In the genomic region with DNA sequence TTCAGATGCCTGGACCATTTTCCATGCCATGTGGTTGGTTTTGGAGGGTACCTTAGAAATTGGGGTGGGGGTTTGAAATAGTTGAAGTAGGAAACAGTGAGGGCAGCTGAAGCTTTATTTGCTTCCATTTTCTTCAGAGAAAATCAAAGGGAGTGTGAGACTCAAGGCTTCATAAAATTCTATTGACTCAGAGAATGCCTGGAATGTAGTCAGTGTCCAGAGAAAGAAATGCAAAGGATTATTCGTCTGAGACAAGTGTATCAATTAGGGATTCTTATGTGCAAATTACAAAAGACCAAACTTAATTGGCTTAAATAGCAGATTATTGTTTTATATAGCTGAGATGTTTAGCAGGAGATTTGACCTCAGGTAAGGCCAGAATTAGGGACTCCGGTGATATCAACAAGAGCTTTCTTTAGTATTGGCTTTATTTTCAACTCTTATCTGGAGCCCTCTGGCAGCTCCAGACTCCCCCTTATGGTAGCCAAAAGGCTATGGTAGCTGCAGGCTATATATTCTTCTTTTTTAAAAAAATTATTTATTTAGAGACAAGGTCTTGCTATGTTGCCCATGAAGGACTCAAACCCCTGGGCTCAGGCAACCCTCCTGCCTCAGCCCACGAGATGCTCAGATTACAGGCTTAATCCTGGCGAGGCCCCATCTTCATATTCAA, we compare ENCODE assay signal across 12 cellular contexts. TPM values are rescaled to one million over a fixed set of nuclear protein-coding genes. Genes with fewer than 3 reads are reported as not detected.
A peak's percentile ranks its signal among the peaks of the same experiment; 100 is the strongest.
DNase-seq lines count a peak whose midpoint lies in the region; ATAC-seq and TF ChIP-seq lines count a peak whose summit lies in the region.
"Had no signal": no experiment of that assay in that cellular context is flagged by ENCODE, and none has a peak within 500 bp of the region (broad histone marks: within the 10 kb centered on the region; RNA-seq: fewer than 3 reads in every experiment).

No MANE protein-coding gene starts in this region.

- no peak overlapping the region for H4K8ac ChIP-seq in H9 (replicated peaks; ENCODE audit: insufficient read length, low read depth, low read length)

- peaks cover 32 to 63% (median 38%) of the 10 kb centered on the region in 4 donors for H3K4me1 Mint-ChIP-seq in CD4-positive, CD25-positive, alpha-beta regulatory T cell
- H3K4me1 Mint-ChIP-seq in H9 (peaks cover 0 to 4% of the 10 kb centered on the region in 2 experiments; a peak in 1 of 4 replicates), WTC11 (peaks cover 8% of the 10 kb centered on the region; the same call in 1 of the 2 replicates)

- TF ChIP-seq CTCF in H9 (conservative IDR thresholded peaks at IDR 0.05) (peak; percentile 38), WTC11 (IDR thresholded peaks at IDR 0.05) (no peak)

- H3K14ac ChIP-seq in H9 (ENCODE audit: insufficient read depth, low read length): no peak overlapping the region

- H3K4ac ChIP-seq in H9 (ENCODE audit: low read depth, low read length): no peak overlapping the region

- no peak overlapping the region for H2BK20ac ChIP-seq in H9 (ENCODE audit: low read depth, low read length, poor library complexity, severe bottlenecking)

- no peaks in the 10 kb centered on the region for H4K20me1 ChIP-seq in H9 (ENCODE audit: control insufficient read depth, insufficient read depth, insufficient read length)

- H3K23me2 ChIP-seq in H9 (ENCODE audit: insufficient read length, low read depth, low read length, poor library complexity, severe bottlenecking): no peaks in the 10 kb centered on the region

- CTCF ChIA-PET in WTC11 (lab: Charles Lee): interaction anchor here (1.7 kb wide), 1 partner anchor 22 kb away, joined by 36 read pairs; no protein-coding TSS in a partner anchor

- H3K36me3 Mint-ChIP-seq in CD4-positive, CD25-positive, alpha-beta regulatory T cell: no peaks in the 10 kb centered on the region
- H3K36me3 Mint-ChIP-seq in H9 (ENCODE audit: insufficient read depth in 1 of 3, low read depth in 3 of 3): peaks cover 0 to 5% (median 2%) of the 10 kb centered on the region in 3 experiments; a peak in 2 of 7 replicates
- H3K36me3 Mint-ChIP-seq in WTC11: peaks cover 4% of the 10 kb centered on the region; the same call in 1 of the 2 replicates

- no peaks in the 10 kb centered on the region for H3K36me3 ChIP-seq in CD4-positive, CD25-positive, alpha-beta regulatory T cell (ENCODE audit: control insufficient read depth, insufficient read depth, low read length)
- H3K36me3 ChIP-seq: esophagus muscularis mucosa had no signal

- no peak overlapping the region for H3K9ac ChIP-seq in H9 (ENCODE audit: extremely low read depth, insufficient read length, low read length)

- peak overlapping the region in 1 of 3 donors; percentile 46 for H3K27ac Mint-ChIP-seq in CD4-positive, CD25-positive, alpha-beta regulatory T cell
- H3K27ac Mint-ChIP-seq in H9 (no peak overlapping the region; a peak in 1 of 7 replicates), WTC11 (peak overlapping the region; percentile 57)
- H3K27ac Mint-ChIP-seq: activated T-helper 2 cell treated with anti-CD3 and anti-CD28 coated beads, Interferon-gamma antibody, Interleukin-2, Interleukin-4, amounts not matched to agents 10 μg/mL and 5 μg/mL and 100 μg/mL, durations not matched to agents 14 hours and 24 hours and 36 hours had no signal

- POLR2A ChIA-PET in WTC11 (lab: Charles Lee): no interaction called here

- no peaks in the 10 kb centered on the region for H3K27me3 ChIP-seq in CD4-positive, CD25-positive, alpha-beta regulatory T cell (ENCODE audit: control insufficient read depth, insufficient read depth, low read length)
- H3K27me3 ChIP-seq in H9 (ENCODE audit: insufficient read depth, low read length): no peaks in the 10 kb centered on the region

- no peak overlapping the region for H3K56ac ChIP-seq in H9 (ENCODE audit: insufficient read length, low read depth, low read length)

- H3K27ac ChIP-seq in CD4-positive, CD25-positive, alpha-beta regulatory T cell (ENCODE audit: insufficient read depth, low read length, poor library complexity, severe bottlenecking): no peak overlapping the region
- no peak overlapping the region for H3K27ac ChIP-seq in H9 (ENCODE audit: insufficient read length, low read depth, low read length)
- H3K27ac ChIP-seq: esophagus muscularis mucosa had no signal

- no peaks in the 10 kb centered on the region for H3K79me1 ChIP-seq in H9 (ENCODE audit: insufficient read depth, low read depth, low read length, poor library complexity, severe bottlenecking)

- no peak overlapping the region for H3K4me3 Mint-ChIP-seq in CD4-positive, CD25-positive, alpha-beta regulatory T cell
- H3K4me3 Mint-ChIP-seq in H9: no peak overlapping the region
- H3K4me3 Mint-ChIP-seq in WTC11: no peak overlapping the region

- no peak overlapping the region for H3K4me2 ChIP-seq in H9 (ENCODE audit: insufficient read depth, insufficient read length, low read length)

- no peak overlapping the region for H3K18ac ChIP-seq in H9 (ENCODE audit: insufficient read length, low read depth, low read length)

- H2BK15ac ChIP-seq in H9 (ENCODE audit: low read depth, low read length): no peak overlapping the region

- no peak overlapping the region for H2BK120ac ChIP-seq in H9 (ENCODE audit: low read depth, low read length, poor library complexity, severe bottlenecking)

- H2BK5ac ChIP-seq in H9 (ENCODE audit: insufficient read length, low read length): no peak overlapping the region

- ATAC-seq in CD4-positive, CD25-positive, alpha-beta regulatory T cell (ENCODE audit: low read depth in 2 of 2): peak; percentile 45 to 54
- ATAC-seq in WTC11 (peak; percentile 65), GM19467 (IDR thresholded peaks at IDR 0.05; ENCODE audit: unreplicated experiment) (no peak)

- DNase-seq in CD4-positive, CD25-positive, alpha-beta regulatory T cell: no peak
- DNase-seq in H9: no peak
- no peak for DNase-seq in WTC11 (ENCODE audit: low spot score)
- DNase-seq in lung microvascular endothelial cell (ENCODE audit: low read depth in 2 of 2): peak; percentile 25 to 40
- DNase-seq in DMS79 treated with DMSO at 0.1 percent for 48 hours (lab: John Stamatoyannopoulos, UW): no peak
- DNase-seq in NCI-H2227 (lab: John Stamatoyannopoulos, UW; ENCODE audit: unreplicated experiment): no peak
- DNase-seq in amygdala (lab: John Stamatoyannopoulos, UW): no peak
- DNase-seq: NCI-H187, retina had no signal

- H2BK12ac ChIP-seq in H9 (ENCODE audit: insufficient read length, low read depth, low read length): no peak overlapping the region

- H3K9me3 Mint-ChIP-seq in CD4-positive, CD25-positive, alpha-beta regulatory T cell: no peaks in the 10 kb centered on the region
- H3K9me3 Mint-ChIP-seq in H9 (peaks cover 4 to 9% of the 10 kb centered on the region in 2 experiments; a peak in 3 of 5 replicates), WTC11 (peaks cover 21% of the 10 kb centered on the region)
- H3K9me3 Mint-ChIP-seq: activated T-helper 2 cell treated with anti-CD3 and anti-CD28 coated beads, Interferon-gamma antibody, Interleukin-2, Interleukin-4, amounts not matched to agents 10 μg/mL and 5 μg/mL and 100 μg/mL, durations not matched to agents 14 hours and 24 hours and 36 hours had no signal

- H3K9me3 ChIP-seq in CD4-positive, CD25-positive, alpha-beta regulatory T cell (ENCODE audit: control insufficient read depth in 2 of 2, low read length in 2 of 2): no peaks in the 10 kb centered on the region
- H3K9me3 ChIP-seq in H9 (ENCODE audit: control insufficient read depth, low read depth, low read length): no peaks in the 10 kb centered on the region
- H3K9me3 ChIP-seq: esophagus muscularis mucosa had no signal

- H3K23ac ChIP-seq in H9 (ENCODE audit: insufficient read length, low read depth, low read length): no peak overlapping the region

- no peaks in the 10 kb centered on the region for H3K79me2 ChIP-seq in H9 (ENCODE audit: insufficient read depth, low read length)

- no peaks in the 10 kb centered on the region for H3K27me3 Mint-ChIP-seq in CD4-positive, CD25-positive, alpha-beta regulatory T cell
- H3K27me3 Mint-ChIP-seq in H9 (ENCODE audit: low read depth) (no peaks in the 10 kb centered on the region), WTC11 (ENCODE audit: low read depth) (no peaks in the 10 kb centered on the region)

- H4K91ac ChIP-seq in H9 (ENCODE audit: insufficient read length, low read depth, low read length): no peak overlapping the region

- no peak overlapping the region for H2AFZ ChIP-seq in H9 (ENCODE audit: low read length)

- no peak overlapping the region for H3K4me3 ChIP-seq in CD4-positive, CD25-positive, alpha-beta regulatory T cell (ENCODE audit: low read depth, low read length)
- H3K4me3 ChIP-seq: esophagus muscularis mucosa had no signal

- H4K5ac ChIP-seq in H9 (ENCODE audit: insufficient read length, low read depth, low read length): no peak overlapping the region

- peaks cover 26% of the 10 kb centered on the region for H3K4me1 ChIP-seq in CD4-positive, CD25-positive, alpha-beta regulatory T cell (ENCODE audit: control insufficient read depth, insufficient read depth, low read length, poor library complexity, severe bottlenecking)
- no peaks in the 10 kb centered on the region for H3K4me1 ChIP-seq in H9 (ENCODE audit: insufficient read depth, low read length)
- H3K4me1 ChIP-seq: esophagus muscularis mucosa had no signal

- no peak overlapping the region for H2AK5ac ChIP-seq in H9 (ENCODE audit: insufficient read length, low read length)

- H3T11ph ChIP-seq in H9 (ENCODE audit: low read length): no peak overlapping the region

- no CpG with 5 or more reads among the region's 4 CpGs for WGBS in H9 (ENCODE audit: extremely low coverage, insufficient read length, low lambda C conversion rate)

TF ChIP-seq in WTC11, 78 proteins besides CTCF, POLR2A, EP300 and RAD21 (continues in another document):
- TF ChIP-seq GABPB1 (CRISPR knock-in tag; IDR thresholded peaks at IDR 0.05): no peak
- TF ChIP-seq RORB (CRISPR knock-in tag; IDR thresholded peaks at IDR 0.05): no peak
- no peak for TF ChIP-seq CREB1 (CRISPR knock-in tag; IDR thresholded peaks at IDR 0.05)
- TF ChIP-seq, protein P1, sequence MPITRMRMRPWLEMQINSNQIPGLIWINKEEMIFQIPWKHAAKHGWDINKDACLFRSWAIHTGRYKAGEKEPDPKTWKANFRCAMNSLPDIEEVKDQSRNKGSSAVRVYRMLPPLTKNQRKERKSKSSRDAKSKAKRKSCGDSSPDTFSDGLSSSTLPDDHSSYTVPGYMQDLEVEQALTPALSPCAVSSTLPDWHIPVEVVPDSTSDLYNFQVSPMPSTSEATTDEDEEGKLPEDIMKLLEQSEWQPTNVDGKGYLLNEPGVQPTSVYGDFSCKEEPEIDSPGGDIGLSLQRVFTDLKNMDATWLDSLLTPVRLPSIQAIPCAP (CRISPR knock-in tag; IDR thresholded peaks at IDR 0.05): no peak

RNA-seq across cellular contexts. Expression of a gene that starts 38.9 kb away (rescaled TPM):
- total RNA-seq in CD4-positive, CD25-positive, alpha-beta regulatory T cell: 44.5 TPM
- 100 to 1,000 TPM in 3 of 4 donors, 10 to 100 TPM in 1; 87.8 to 148 (median 108) TPM for polyA plus RNA-seq in CD4-positive, CD25-positive, alpha-beta regulatory T cell
- total RNA-seq in H9 (2021) (263 and 279 TPM in 2 replicates), WTC11 (2021) (239 to 273 TPM (median 270 TPM) in 3 replicates), lung microvascular endothelial cell (25.8 and 64.3 TPM in 2 replicates)

RNA-seq across cellular contexts. Expression of a gene that starts 41.6 kb away (rescaled TPM):
- 106 TPM for total RNA-seq in CD4-positive, CD25-positive, alpha-beta regulatory T cell
- polyA plus RNA-seq in CD4-positive, CD25-positive, alpha-beta regulatory T cell: 100 to 1,000 TPM in 2 of 4 donors, 10 to 100 TPM in 2; 69.8 to 115 (median 93.3) TPM
- total RNA-seq in H9 (2021) (33.3 and 40.4 TPM in 2 replicates), WTC11 (2021) (28.7 to 33.3 TPM (median 32.5 TPM) in 3 replicates), lung microvascular endothelial cell (41.4 and 67.3 TPM in 2 replicates)

Comparison
In these comparisons a context has a peak if more than half of its experiments do, and no peak if none do; other contexts are left out.
1. DNase-seq: peak in lung microvascular endothelial cell (2 of 2); none in CD4-positive, CD25-positive, alpha-beta regulatory T cell (0 of 3), H9 (single experiment), WTC11 (single experiment), DMS79 treated with DMSO at 0.1 percent for 48 hours (single experiment), NCI-H2227 (single experiment) and amygdala (0 of 56).